In the genomic region with DNA sequence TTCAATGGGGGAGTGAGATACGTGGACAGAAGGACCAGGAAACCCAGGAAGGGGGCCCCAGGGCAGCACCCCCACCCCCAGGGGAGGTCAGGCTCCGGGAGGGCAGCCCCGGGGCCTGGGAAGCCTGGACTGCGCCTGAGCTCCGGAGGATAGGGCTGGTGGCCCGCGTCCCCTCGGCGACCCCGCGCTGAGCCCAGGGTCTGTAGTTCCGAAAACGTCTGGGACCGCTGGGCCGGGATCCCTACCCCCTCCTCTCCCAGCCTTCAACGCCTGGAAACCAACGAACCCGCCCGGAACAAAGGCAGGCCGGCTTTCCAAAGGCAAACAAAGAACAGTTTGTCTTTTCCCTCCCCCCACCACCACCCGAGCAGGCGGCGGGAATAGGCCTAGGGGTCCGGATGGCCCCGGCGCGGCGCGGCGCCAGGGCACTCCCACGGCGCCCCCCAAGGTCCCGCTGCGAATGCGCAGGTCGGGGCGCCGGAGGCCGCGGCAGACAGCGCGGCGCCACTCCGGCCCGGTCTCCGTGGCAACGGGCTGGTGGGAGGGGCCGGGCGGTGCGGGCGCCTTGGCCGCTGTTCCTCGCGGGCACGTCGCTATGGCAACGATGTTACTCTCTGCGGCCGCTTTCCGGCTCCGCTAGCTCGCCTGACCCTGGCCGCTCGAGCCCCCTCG, we compare ENCODE assay signal across 1 cellular context.
TF ChIP-seq lines count a peak whose summit lies in the region.

No MANE protein-coding gene starts in this region.

TF ChIP-seq in HepG2, 621 proteins besides CTCF, POLR2A, EP300 and RAD21 (continued from another document and continues in another):
- TF ChIP-seq, protein P1, sequence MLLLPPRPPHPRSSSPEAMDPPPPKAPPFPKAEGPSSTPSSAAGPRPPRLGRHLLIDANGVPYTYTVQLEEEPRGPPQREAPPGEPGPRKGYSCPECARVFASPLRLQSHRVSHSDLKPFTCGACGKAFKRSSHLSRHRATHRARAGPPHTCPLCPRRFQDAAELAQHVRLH (CRISPR knock-in tag; IDR thresholded peaks at IDR 0.05; ENCODE audit: borderline replicate concordance, low read depth), result peak; percentile 57; the same call in 1 of the 2 replicates
- TF ChIP-seq KDM3A (CRISPR knock-in tag; IDR thresholded peaks at IDR 0.05; ENCODE audit: low read depth) (peak; percentile 77), FOXM1 (CRISPR knock-in tag; IDR thresholded peaks at IDR 0.05) (no peak), SIN3A (IDR thresholded peaks at IDR 0.05; ENCODE audit: borderline replicate concordance, low read depth, low read length) (no peak; the same call in 1 of the 2 replicates), NR1H2 (CRISPR knock-in tag; IDR thresholded peaks at IDR 0.05; ENCODE audit: borderline replicate concordance, low read depth) (0 out of 2 replicates have a peak, but pooled peaks have one; percentile 76), ZNF317 (CRISPR knock-in tag; IDR thresholded peaks at IDR 0.05) (peak; percentile 69), ZNF234 (CRISPR knock-in tag; conservative IDR thresholded peaks at IDR 0.05) (0 out of 2 replicates have a peak, but pooled peaks have one; percentile 39), GATAD2A (CRISPR knock-in tag; IDR thresholded peaks at IDR 0.05) (peak; percentile 79), ZSCAN12 (CRISPR knock-in tag; IDR thresholded peaks at IDR 0.05) (0 out of 2 replicates have a peak, but pooled peaks have one; percentile 17), REL (CRISPR knock-in tag; conservative IDR thresholded peaks at IDR 0.05) (no peak), HNRNPLL (IDR thresholded peaks at IDR 0.05; ENCODE audit: low read depth, low read length, poor library complexity, severe bottlenecking) (peak; percentile 82), NFKB2 (CRISPR knock-in tag; IDR thresholded peaks at IDR 0.05; ENCODE audit: borderline replicate concordance) (no peak), ELF1 (CRISPR knock-in tag; IDR thresholded peaks at IDR 0.05) (0 out of 2 replicates have a peak, but pooled peaks have one; percentile 35), HNF4A (CRISPR knock-in tag; IDR thresholded peaks at IDR 0.05) (peak; percentile 60; the same call in 1 of the 2 replicates), MEIS2 (CRISPR knock-in tag; IDR thresholded peaks at IDR 0.05) (peak; percentile 90), ZNF430 (CRISPR knock-in tag; IDR thresholded peaks at IDR 0.05) (peak; percentile 61; the same call in 1 of the 2 replicates), SAP130 (CRISPR knock-in tag; IDR thresholded peaks at IDR 0.05; ENCODE audit: low read depth) (peak; percentile 81), SMAD9 (CRISPR knock-in tag; IDR thresholded peaks at IDR 0.05) (no peak), GATA4 (IDR thresholded peaks at IDR 0.05; ENCODE audit: borderline replicate concordance, low read depth) (peak; percentile 71; the same call in 1 of the 2 replicates), ZBTB8A (CRISPR knock-in tag; IDR thresholded peaks at IDR 0.05; ENCODE audit: borderline replicate concordance, low read depth) (no peak), ELF4 (CRISPR knock-in tag; IDR thresholded peaks at IDR 0.05; ENCODE audit: borderline replicate concordance) (no peak), ZBTB38 (CRISPR knock-in tag; IDR thresholded peaks at IDR 0.05) (peak; percentile 88), ZNF292 (CRISPR knock-in tag; IDR thresholded peaks at IDR 0.05; ENCODE audit: borderline replicate concordance, low read depth) (peak; percentile 51; the same call in 1 of the 2 replicates), RCOR2 (CRISPR knock-in tag; IDR thresholded peaks at IDR 0.05) (no peak), CBX5 (CRISPR knock-in tag; IDR thresholded peaks at IDR 0.05; ENCODE audit: borderline replicate concordance) (peak; percentile 79; the same call in 1 of the 2 replicates), SMAD1 (CRISPR knock-in tag; IDR thresholded peaks at IDR 0.05; ENCODE audit: borderline replicate concordance, low read depth) (no peak)
- TF ChIP-seq, protein P2, sequence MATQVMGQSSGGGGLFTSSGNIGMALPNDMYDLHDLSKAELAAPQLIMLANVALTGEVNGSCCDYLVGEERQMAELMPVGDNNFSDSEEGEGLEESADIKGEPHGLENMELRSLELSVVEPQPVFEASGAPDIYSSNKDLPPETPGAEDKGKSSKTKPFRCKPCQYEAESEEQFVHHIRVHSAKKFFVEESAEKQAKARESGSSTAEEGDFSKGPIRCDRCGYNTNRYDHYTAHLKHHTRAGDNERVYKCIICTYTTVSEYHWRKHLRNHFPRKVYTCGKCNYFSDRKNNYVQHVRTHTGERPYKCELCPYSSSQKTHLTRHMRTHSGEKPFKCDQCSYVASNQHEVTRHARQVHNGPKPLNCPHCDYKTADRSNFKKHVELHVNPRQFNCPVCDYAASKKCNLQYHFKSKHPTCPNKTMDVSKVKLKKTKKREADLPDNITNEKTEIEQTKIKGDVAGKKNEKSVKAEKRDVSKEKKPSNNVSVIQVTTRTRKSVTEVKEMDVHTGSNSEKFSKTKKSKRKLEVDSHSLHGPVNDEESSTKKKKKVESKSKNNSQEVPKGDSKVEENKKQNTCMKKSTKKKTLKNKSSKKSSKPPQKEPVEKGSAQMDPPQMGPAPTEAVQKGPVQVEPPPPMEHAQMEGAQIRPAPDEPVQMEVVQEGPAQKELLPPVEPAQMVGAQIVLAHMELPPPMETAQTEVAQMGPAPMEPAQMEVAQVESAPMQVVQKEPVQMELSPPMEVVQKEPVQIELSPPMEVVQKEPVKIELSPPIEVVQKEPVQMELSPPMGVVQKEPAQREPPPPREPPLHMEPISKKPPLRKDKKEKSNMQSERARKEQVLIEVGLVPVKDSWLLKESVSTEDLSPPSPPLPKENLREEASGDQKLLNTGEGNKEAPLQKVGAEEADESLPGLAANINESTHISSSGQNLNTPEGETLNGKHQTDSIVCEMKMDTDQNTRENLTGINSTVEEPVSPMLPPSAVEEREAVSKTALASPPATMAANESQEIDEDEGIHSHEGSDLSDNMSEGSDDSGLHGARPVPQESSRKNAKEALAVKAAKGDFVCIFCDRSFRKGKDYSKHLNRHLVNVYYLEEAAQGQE (IDR thresholded peaks at IDR 0.05; ENCODE audit: borderline replicate concordance in 1 of 2, low read depth in 1 of 2, low read length in 2 of 2), result peak in 1 of 2 experiments; percentile 49; a peak in 1 of 4 replicates
- TF ChIP-seq, protein P3, sequence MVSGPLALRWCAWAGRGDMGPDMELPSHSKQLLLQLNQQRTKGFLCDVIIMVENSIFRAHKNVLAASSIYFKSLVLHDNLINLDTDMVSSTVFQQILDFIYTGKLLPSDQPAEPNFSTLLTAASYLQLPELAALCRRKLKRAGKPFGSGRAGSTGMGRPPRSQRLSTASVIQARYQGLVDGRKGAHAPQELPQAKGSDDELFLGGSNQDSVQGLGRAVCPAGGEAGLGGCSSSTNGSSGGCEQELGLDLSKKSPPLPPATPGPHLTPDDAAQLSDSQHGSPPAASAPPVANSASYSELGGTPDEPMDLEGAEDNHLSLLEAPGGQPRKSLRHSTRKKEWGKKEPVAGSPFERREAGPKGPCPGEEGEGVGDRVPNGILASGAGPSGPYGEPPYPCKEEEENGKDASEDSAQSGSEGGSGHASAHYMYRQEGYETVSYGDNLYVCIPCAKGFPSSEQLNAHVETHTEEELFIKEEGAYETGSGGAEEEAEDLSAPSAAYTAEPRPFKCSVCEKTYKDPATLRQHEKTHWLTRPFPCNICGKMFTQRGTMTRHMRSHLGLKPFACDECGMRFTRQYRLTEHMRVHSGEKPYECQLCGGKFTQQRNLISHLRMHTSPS (CRISPR knock-in tag; IDR thresholded peaks at IDR 0.05; ENCODE audit: low read depth), result peak; percentile 32; the same call in 1 of the 2 replicates
- TF ChIP-seq, protein P4, sequence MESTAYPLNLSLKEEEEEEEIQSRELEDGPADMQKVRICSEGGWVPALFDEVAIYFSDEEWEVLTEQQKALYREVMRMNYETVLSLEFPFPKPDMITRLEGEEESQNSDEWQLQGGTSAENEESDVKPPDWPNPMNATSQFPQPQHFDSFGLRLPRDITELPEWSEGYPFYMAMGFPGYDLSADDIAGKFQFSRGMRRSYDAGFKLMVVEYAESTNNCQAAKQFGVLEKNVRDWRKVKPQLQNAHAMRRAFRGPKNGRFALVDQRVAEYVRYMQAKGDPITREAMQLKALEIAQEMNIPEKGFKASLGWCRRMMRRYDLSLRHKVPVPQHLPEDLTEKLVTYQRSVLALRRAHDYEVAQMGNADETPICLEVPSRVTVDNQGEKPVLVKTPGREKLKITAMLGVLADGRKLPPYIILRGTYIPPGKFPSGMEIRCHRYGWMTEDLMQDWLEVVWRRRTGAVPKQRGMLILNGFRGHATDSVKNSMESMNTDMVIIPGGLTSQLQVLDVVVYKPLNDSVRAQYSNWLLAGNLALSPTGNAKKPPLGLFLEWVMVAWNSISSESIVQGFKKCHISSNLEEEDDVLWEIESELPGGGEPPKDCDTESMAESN (CRISPR knock-in tag; conservative IDR thresholded peaks at IDR 0.05), result peak; percentile 88
- TF ChIP-seq, protein P5, sequence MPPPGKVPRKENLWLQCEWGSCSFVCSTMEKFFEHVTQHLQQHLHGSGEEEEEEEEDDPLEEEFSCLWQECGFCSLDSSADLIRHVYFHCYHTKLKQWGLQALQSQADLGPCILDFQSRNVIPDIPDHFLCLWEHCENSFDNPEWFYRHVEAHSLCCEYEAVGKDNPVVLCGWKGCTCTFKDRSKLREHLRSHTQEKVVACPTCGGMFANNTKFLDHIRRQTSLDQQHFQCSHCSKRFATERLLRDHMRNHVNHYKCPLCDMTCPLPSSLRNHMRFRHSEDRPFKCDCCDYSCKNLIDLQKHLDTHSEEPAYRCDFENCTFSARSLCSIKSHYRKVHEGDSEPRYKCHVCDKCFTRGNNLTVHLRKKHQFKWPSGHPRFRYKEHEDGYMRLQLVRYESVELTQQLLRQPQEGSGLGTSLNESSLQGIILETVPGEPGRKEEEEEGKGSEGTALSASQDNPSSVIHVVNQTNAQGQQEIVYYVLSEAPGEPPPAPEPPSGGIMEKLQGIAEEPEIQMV (CRISPR knock-in tag; IDR thresholded peaks at IDR 0.05; ENCODE audit: low read depth), result 0 out of 2 replicates have a peak, but pooled peaks have one; percentile 22
- TF ChIP-seq, protein P6, sequence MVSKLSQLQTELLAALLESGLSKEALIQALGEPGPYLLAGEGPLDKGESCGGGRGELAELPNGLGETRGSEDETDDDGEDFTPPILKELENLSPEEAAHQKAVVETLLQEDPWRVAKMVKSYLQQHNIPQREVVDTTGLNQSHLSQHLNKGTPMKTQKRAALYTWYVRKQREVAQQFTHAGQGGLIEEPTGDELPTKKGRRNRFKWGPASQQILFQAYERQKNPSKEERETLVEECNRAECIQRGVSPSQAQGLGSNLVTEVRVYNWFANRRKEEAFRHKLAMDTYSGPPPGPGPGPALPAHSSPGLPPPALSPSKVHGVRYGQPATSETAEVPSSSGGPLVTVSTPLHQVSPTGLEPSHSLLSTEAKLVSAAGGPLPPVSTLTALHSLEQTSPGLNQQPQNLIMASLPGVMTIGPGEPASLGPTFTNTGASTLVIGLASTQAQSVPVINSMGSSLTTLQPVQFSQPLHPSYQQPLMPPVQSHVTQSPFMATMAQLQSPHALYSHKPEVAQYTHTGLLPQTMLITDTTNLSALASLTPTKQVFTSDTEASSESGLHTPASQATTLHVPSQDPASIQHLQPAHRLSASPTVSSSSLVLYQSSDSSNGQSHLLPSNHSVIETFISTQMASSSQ (IDR thresholded peaks at IDR 0.05; ENCODE audit: low read depth), result peak; percentile 58
- TF ChIP-seq, protein P6 (CRISPR knock-in tag; IDR thresholded peaks at IDR 0.05; ENCODE audit: borderline replicate concordance), result peak; percentile 87; the same call in 1 of the 2 replicates
- TF ChIP-seq, protein P7, sequence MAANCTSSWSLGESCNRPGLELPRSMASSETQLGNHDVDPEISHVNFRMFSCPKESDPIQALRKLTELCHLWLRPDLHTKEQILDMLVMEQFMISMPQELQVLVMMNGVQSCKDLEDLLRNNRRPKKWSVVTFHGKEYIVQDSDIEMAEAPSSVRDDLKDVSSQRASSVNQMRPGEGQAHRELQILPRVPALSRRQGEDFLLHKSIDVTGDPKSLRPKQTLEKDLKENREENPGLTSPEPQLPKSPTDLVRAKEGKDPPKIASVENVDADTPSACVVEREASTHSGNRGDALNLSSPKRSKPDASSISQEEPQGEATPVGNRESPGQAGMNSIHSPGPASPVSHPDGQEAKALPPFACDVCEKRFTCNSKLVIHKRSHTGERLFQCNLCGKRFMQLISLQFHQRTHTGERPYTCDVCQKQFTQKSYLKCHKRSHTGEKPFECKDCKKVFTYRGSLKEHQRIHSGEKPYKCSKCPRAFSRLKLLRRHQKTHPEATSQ (CRISPR knock-in tag; IDR thresholded peaks at IDR 0.05; ENCODE audit: borderline replicate concordance), result peak; percentile 70; the same call in 1 of the 2 replicates
- TF ChIP-seq, protein P8, sequence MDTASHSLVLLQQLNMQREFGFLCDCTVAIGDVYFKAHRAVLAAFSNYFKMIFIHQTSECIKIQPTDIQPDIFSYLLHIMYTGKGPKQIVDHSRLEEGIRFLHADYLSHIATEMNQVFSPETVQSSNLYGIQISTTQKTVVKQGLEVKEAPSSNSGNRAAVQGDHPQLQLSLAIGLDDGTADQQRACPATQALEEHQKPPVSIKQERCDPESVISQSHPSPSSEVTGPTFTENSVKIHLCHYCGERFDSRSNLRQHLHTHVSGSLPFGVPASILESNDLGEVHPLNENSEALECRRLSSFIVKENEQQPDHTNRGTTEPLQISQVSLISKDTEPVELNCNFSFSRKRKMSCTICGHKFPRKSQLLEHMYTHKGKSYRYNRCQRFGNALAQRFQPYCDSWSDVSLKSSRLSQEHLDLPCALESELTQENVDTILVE (CRISPR knock-in tag; IDR thresholded peaks at IDR 0.05), result peak; percentile 48; the same call in 1 of the 2 replicates
